ENCODE assay signal across 22 cellular contexts in genomic region chr11:18987454-18988231, GRCh38. TPM values are rescaled to one million over a fixed set of nuclear protein-coding genes. Genes with fewer than 3 reads are reported as not detected.
A peak's percentile ranks its signal among the peaks of the same experiment; 100 is the strongest.
DNase-seq lines count a peak whose midpoint lies in the region; ATAC-seq and TF ChIP-seq lines count a peak whose summit lies in the region.
"Had no signal": no experiment of that assay in that cellular context is flagged by ENCODE, and none has a peak within 500 bp of the region (broad histone marks: within the 10 kb centered on the region; RNA-seq: fewer than 3 reads in every experiment).

No MANE protein-coding gene starts in this region.

- 33 to 36% methylated on average over 9 of the region's 9 CpGs for WGBS in GM23248 (ENCODE audit: low coverage in 1 of 2, low lambda C conversion rate in 2 of 2, missing lambda C conversion rate in 2 of 2), 2 experiments

- in situ Hi-C loops in GM23248 (cut with MboI) (no loop called here), brain microvascular endothelial cell (cut with HindIII; ENCODE audit: low pct_ligation_motif_present, low sequenced_read_pairs) (no loop called here)

- ATAC-seq in GM21825 (IDR thresholded peaks at IDR 0.05; ENCODE audit: unreplicated experiment) (no peak), HG02759 (IDR thresholded peaks at IDR 0.05; ENCODE audit: unreplicated experiment) (no peak)
- ATAC-seq: activated T-cell treated with anti-CD3 and anti-CD28 coated beads, Interleukin-2, amount 50 U/mL, for 4 hours; pancreas had no signal

- H3K4me3 ChIP-seq in GM23248 (no peak overlapping the region), brain microvascular endothelial cell (ENCODE audit: low read depth, low read length) (no peak overlapping the region), osteoblast (ENCODE audit: insufficient read depth, low read length) (no peak overlapping the region)
- H3K4me3 ChIP-seq: left ventricle myocardium inferior, pancreas, thoracic aorta had no signal

- H3K27ac ChIP-seq in GM23248 (no peak overlapping the region), brain microvascular endothelial cell (no peak overlapping the region), osteoblast (ENCODE audit: low read depth, low read length) (no peak overlapping the region)
- H3K27ac ChIP-seq: left ventricle myocardium inferior, pancreas, thoracic aorta had no signal

- H3K79me2 ChIP-seq in GM23248 (ENCODE audit: insufficient read depth) (no peaks in the 10 kb centered on the region), osteoblast (ENCODE audit: insufficient read depth, low read length) (no peaks in the 10 kb centered on the region)

- H3K36me3 ChIP-seq in GM23248 (ENCODE audit: low read depth) (no peaks in the 10 kb centered on the region), brain microvascular endothelial cell (replicated peaks) (no peaks in the 10 kb centered on the region), osteoblast (ENCODE audit: insufficient read depth, low read length) (no peaks in the 10 kb centered on the region)
- H3K36me3 ChIP-seq: BE2C, left ventricle myocardium inferior, pancreas, thoracic aorta had no signal

- no peaks in the 10 kb centered on the region for H3K4me1 ChIP-seq in GM23248 (ENCODE audit: insufficient read depth)
- no peaks in the 10 kb centered on the region for H3K4me1 ChIP-seq in osteoblast (ENCODE audit: insufficient read depth, low read length)
- H3K4me1 ChIP-seq: BE2C, left ventricle myocardium inferior, pancreas had no signal

- DNase-seq in GM23248, result peak; percentile 53
- DNase-seq in NCI-H226, result peak; percentile 67
- DNase-seq in brain microvascular endothelial cell, result peak; percentile 3
- DNase-seq in osteoblast (ENCODE audit: insufficient read length, low spot score, missing footprints), result peak; percentile 35
- no peak for DNase-seq in GF-D8 (lab: John Stamatoyannopoulos, UW)
- DNase-seq in NCI-H2171 treated with DMSO at 0.1 percent for 48 hours (lab: John Stamatoyannopoulos, UW), result no peak
- DNase-seq: activated CD4-positive, alpha-beta T cell treated with anti-CD3 and anti-CD28 coated beads, Interleukin-2, amount 50 U/mL, for 4 hours; activated T-cell treated with anti-CD3 and anti-CD28 coated beads, Interleukin-2, amount 50 U/mL, for 4 hours; BE2C; effector CD8-positive, alpha-beta T cell; Karpas-422; left ventricle myocardium inferior; NCI-H146; NCI-H446; stimulated activated CD4-positive, alpha-beta T cell treated with anti-CD3 and anti-CD28 coated beads, Interleukin-4, amount 100 ng/mL, for 24 hours; stimulated activated CD8-positive, alpha-beta memory T cell treated with anti-CD3 and anti-CD28 coated beads, Interleukin-4, amount 100 ng/mL, for 48 hours had no signal

- H4K20me1 ChIP-seq in GM23248 (ENCODE audit: insufficient read depth) (no peaks in the 10 kb centered on the region), osteoblast (ENCODE audit: insufficient read depth, low read length) (no peaks in the 10 kb centered on the region)

- H2AFZ ChIP-seq in GM23248 (no peak overlapping the region), osteoblast (ENCODE audit: low read length) (no peak overlapping the region)

- no peaks in the 10 kb centered on the region for H3F3A ChIP-seq in GM23248 (ENCODE audit: insufficient read depth)

- H3K9me3 ChIP-seq in GM23248 (ENCODE audit: low read depth) (no peaks in the 10 kb centered on the region), osteoblast (ENCODE audit: low read depth, low read length) (no peaks in the 10 kb centered on the region)
- H3K9me3 ChIP-seq: BE2C, pancreas, thoracic aorta had no signal

- no peak for TF ChIP-seq CTCF in brain microvascular endothelial cell (IDR thresholded peaks at IDR 0.05; ENCODE audit: low read depth, low read length, missing control alignments)
- TF ChIP-seq CTCF in osteoblast (IDR thresholded peaks at IDR 0.05; ENCODE audit: extremely low read depth, low read depth, low read length), result no peak

- H3K27me3 ChIP-seq in GM23248 (replicated peaks; ENCODE audit: insufficient read depth), result peaks cover 22% of the 10 kb centered on the region
- no peaks in the 10 kb centered on the region for H3K27me3 ChIP-seq in brain microvascular endothelial cell (replicated peaks)
- H3K27me3 ChIP-seq in osteoblast (ENCODE audit: insufficient read depth, low read length), result peaks cover 22% of the 10 kb centered on the region
- H3K27me3 ChIP-seq: BE2C, pancreas had no signal

- no peaks in the 10 kb centered on the region for H3K9me2 ChIP-seq in GM23248 (ENCODE audit: insufficient read depth)

- no peak overlapping the region for H3K9ac ChIP-seq in GM23248

- H3K4me2 ChIP-seq in GM23248 (ENCODE audit: unreplicated experiment), result no peak overlapping the region
- H3K4me2 ChIP-seq in osteoblast (ENCODE audit: insufficient read depth, low read length), result no peak overlapping the region

RNA-seq across cellular contexts. Expression of gene MRGPRX1, which starts 48.4 kb away (rescaled TPM):
- not detected in 2 replicates for total RNA-seq in GM23248 (2014; rRNA removed; shearing (Covaris generic))
- not detected in 2 replicates for polyA plus RNA-seq in GM23248 (2016; fragmentation: Nextera tagmentation; extraction: Ambion mirVana)
- not detected in 2 replicates for total RNA-seq in osteoblast
- total RNA-seq: activated T-cell treated with anti-CD3 and anti-CD28 coated beads, Interleukin-2, amount 50 U/mL, for 4 hours; fibroblast of villous mesenchyme; left ventricle myocardium inferior; pancreas; skeletal muscle tissue; thoracic aorta had no signal

Comparison
In these comparisons a context has a peak if more than half of its experiments do, and no peak if none do; other contexts are left out.
1. DNase-seq: peak in GM23248 (single experiment), NCI-H226 (single experiment), brain microvascular endothelial cell (single experiment) and osteoblast (single experiment); none in GF-D8 (single experiment) and NCI-H2171 treated with DMSO at 0.1 percent for 48 hours (single experiment).